ENCODE assay signal across 8 cellular contexts in genomic region chr1:83692524-83693336, GRCh38.
DNase-seq lines count a peak whose midpoint lies in the region; TF ChIP-seq lines count a peak whose summit lies in the region.

No MANE protein-coding gene starts in this region.

- H3K4me1 ChIP-seq in HAP-1 (peaks cover 15% of the 10 kb centered on the region), tibial artery (peaks cover 0 to 29% (median 4%) of the 10 kb centered on the region in 4 donors)

- in situ Hi-C loops in HAP-1 (cut with MboI; ENCODE audit: low sequenced_read_pairs), result no loop called here

- intact Hi-C loops in tibial artery (cut with DNase I; ENCODE audit: low total_unique reads), result no loop called here

- peak overlapping the region in 1 of 2 donors; percentile 50 for H3K27ac ChIP-seq in tibial artery

- H3K4me3 ChIP-seq in HAP-1 (no peak overlapping the region), choroid plexus epithelial cell (ENCODE audit: low read depth, low read length) (peak overlapping the region; percentile 41), tibial artery (peak overlapping the region; percentile 36 to 41)

- DNase-seq in ELR (ENCODE audit: low read depth) (peak; percentile 1), HAP-1 (ENCODE audit: low spot score in 2 of 2) (peak; percentile 72 to 80), NCI-H510A treated with DMSO at 0.1 percent for 48 hours (lab: John Stamatoyannopoulos, UW) (peak; percentile 57), choroid plexus epithelial cell (ENCODE audit: low read depth) (peak; percentile 53), medulla oblongata (ENCODE audit: extremely low spot score) (peak; percentile 19), tibial artery (no peak), T1000 (lab: John Stamatoyannopoulos, UW) (no peak), D341Med (ENCODE audit: low spot score) (no peak)

- H3K36me3 ChIP-seq in HAP-1 (replicated peaks) (no peaks in the 10 kb centered on the region), tibial artery (no peaks in the 10 kb centered on the region)

- no peaks in the 10 kb centered on the region for H3K9me3 ChIP-seq in HAP-1
- H3K9me3 ChIP-seq in tibial artery, result peaks cover 0 to 6% (median 0%) of the 10 kb centered on the region in 3 donors

- no peaks in the 10 kb centered on the region for H3K27me3 ChIP-seq in HAP-1 (ENCODE audit: low read depth)
- no peaks in the 10 kb centered on the region for H3K27me3 ChIP-seq in tibial artery

- TF ChIP-seq CTCF in choroid plexus epithelial cell (conservative IDR thresholded peaks at IDR 0.05; ENCODE audit: low read depth, low read length) (no peak), tibial artery (IDR thresholded peaks at IDR 0.05) (no peak)

Comparison
In these comparisons a context has a peak if more than half of its experiments do, and no peak if none do; other contexts are left out.
1. DNase-seq: peak in ELR (single experiment), HAP-1 (2 of 2), NCI-H510A treated with DMSO at 0.1 percent for 48 hours (single experiment), choroid plexus epithelial cell (single experiment) and medulla oblongata (single experiment); none in tibial artery (0 of 2), T1000 (single experiment) and D341Med (single experiment).